ENCODE assay signal across 1 cellular context in the genomic region with DNA sequence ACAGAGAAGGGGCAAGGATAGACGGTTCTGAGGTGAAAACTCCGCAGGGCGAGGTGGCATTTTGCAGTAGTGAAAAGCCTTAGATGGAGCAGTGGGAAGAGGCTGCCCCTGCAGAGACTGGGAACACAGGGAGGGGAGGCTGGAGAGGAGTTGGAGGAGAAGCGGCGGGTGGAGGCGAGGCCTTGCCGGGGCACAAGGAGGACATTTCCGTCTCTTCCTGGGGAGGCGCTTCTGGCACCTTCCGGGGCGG.
TF ChIP-seq lines count a peak whose summit lies in the region.

No MANE protein-coding gene starts in this region.

TF ChIP-seq in endothelial cell of umbilical vein, 7 proteins besides CTCF, POLR2A, EP300 and RAD21 (continued from another document):
- TF ChIP-seq GATA2 (IDR thresholded peaks at IDR 0.05; ENCODE audit: insufficient read depth, insufficient read length, low read depth, low read length) (no peak), JUN (IDR thresholded peaks at IDR 0.05; ENCODE audit: borderline replicate concordance, insufficient read depth, insufficient read length, low read depth) (no peak), FOS (IDR thresholded peaks at IDR 0.05; ENCODE audit: borderline replicate concordance, insufficient read depth, low read length) (no peak)
- TF ChIP-seq, protein P1, sequence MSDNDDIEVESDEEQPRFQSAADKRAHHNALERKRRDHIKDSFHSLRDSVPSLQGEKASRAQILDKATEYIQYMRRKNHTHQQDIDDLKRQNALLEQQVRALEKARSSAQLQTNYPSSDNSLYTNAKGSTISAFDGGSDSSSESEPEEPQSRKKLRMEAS (IDR thresholded peaks at IDR 0.05; ENCODE audit: insufficient read depth, insufficient read length), result no peak
